Comparison of ENCODE assay signal across 14 cellular contexts in genomic region chr5:126648471-126648870, GRCh38. TPM values are rescaled to one million over a fixed set of nuclear protein-coding genes. Genes with fewer than 3 reads are reported as not detected.
DNase-seq lines count a peak whose midpoint lies in the region; ATAC-seq, FAIRE-seq and TF ChIP-seq lines count a peak whose summit lies in the region.
"Had no signal": no experiment of that assay in that cellular context is flagged by ENCODE, and none has a peak within 500 bp of the region (broad histone marks: within the 10 kb centered on the region; RNA-seq: fewer than 3 reads in every experiment).

No MANE protein-coding gene starts in this region.

- FAIRE-seq in A549 (lab: Jason Lieb, UNC) = no peak
- FAIRE-seq: GM12878 had no signal

- DNase-seq in A549 (ENCODE audit: low read depth in 1 of 2, low spot score in 1 of 2) (no peak), colonic mucosa (no peak), progenitor cell of endocrine pancreas (ENCODE audit: low spot score, unreplicated experiment) (no peak), smooth muscle cell (lab: John Stamatoyannopoulos, UW; ENCODE audit: unreplicated experiment) (no peak), NCI-H1417 (lab: John Stamatoyannopoulos, UW) (no peak), iPS-NIHi11 (ENCODE audit: low spot score) (no peak)
- no peak for DNase-seq in stimulated activated CD4-positive, alpha-beta T cell treated with anti-CD3 and anti-CD28 coated beads, Interleukin-4, amount 100 ng/mL, for 1 hour
- DNase-seq: AML-193; CD8-positive, alpha-beta memory T cell; H7 had no signal

- H3F3A ChIP-seq in smooth muscle cell (ENCODE audit: low read depth) = no peaks in the 10 kb centered on the region

- H3K36me3 ChIP-seq in colonic mucosa = no peaks in the 10 kb centered on the region
- H3K36me3 ChIP-seq in liver (ENCODE audit: control insufficient read depth in 4 of 4, insufficient read depth in 3 of 4, low read depth in 1 of 4, low read length in 3 of 4) = no peaks in the 10 kb centered on the region
- H3K36me3 ChIP-seq in smooth muscle cell (ENCODE audit: low read depth) = no peaks in the 10 kb centered on the region
- H3K36me3 ChIP-seq: BLaER1 had no signal

- H3K4me2 ChIP-seq in A549 (peak overlapping the region; percentile 70; the same call in 2 of the 3 replicates), smooth muscle cell (no peak overlapping the region)
- H3K4me2 ChIP-seq: BLaER1, GM23338 had no signal

- TF ChIP-seq EP300 in A549 (IDR thresholded peaks at IDR 0.05) = no peak

- CTCF ChIA-PET in A549 (lab: Yijun Ruan, JAX) = no interaction called here

- WGBS in A549 (ENCODE audit: missing lambda C conversion rate) = 91% methylated on average over 4 of the region's 4 CpGs
- 37% methylated on average over 4 of the region's 4 CpGs for WGBS in liver
- 87% methylated on average over 4 of the region's 4 CpGs for WGBS in smooth muscle cell (ENCODE audit: low lambda C conversion rate)

- TF ChIP-seq CTCF in A549 (IDR thresholded peaks at IDR 0.05) (no peak), colonic mucosa (IDR thresholded peaks at IDR 0.05) (no peak), liver (IDR thresholded peaks at IDR 0.05; ENCODE audit: low read depth, low read length, missing input control) (no peak), progenitor cell of endocrine pancreas (IDR thresholded peaks at IDR 0.05; ENCODE audit: unreplicated experiment) (no peak), smooth muscle cell (IDR thresholded peaks at IDR 0.05; ENCODE audit: borderline replicate concordance, insufficient read depth, poor library complexity, severe bottlenecking) (no peak)

- H3K9me3 ChIP-seq in A549 (0 out of 3 replicates have a peak, but pooled peaks cover 8% of the 10 kb centered on the region), colonic mucosa (no peaks in the 10 kb centered on the region), liver (ENCODE audit: control insufficient read depth in 4 of 4, low read length in 3 of 4) (peaks cover 0 to 3% (median 2%) of the 10 kb centered on the region in 4 donors), smooth muscle cell (replicated peaks; ENCODE audit: low read depth) (peaks cover 4% of the 10 kb centered on the region)

- peaks cover 12% of the 10 kb centered on the region for H3K9me3 Mint-ChIP-seq in progenitor cell of endocrine pancreas (ENCODE audit: low read depth)

- H3K9ac ChIP-seq in colonic mucosa (ENCODE audit: low read depth in 2 of 2, low read length in 2 of 2) (peak overlapping the region in 1 of 2 donors; percentile 51), liver (ENCODE audit: low read depth in 1 of 2, low read length in 2 of 2) (peak overlapping the region in 1 of 2 donors; percentile 49), smooth muscle cell (ENCODE audit: low read depth) (no peak overlapping the region)
- H3K9ac ChIP-seq: BLaER1 had no signal

- TF ChIP-seq POLR2A in A549 (IDR thresholded peaks at IDR 0.05; ENCODE audit: low read length) = no peak

- H3K27me3 ChIP-seq in colonic mucosa (no peaks in the 10 kb centered on the region), liver (ENCODE audit: control insufficient read depth in 4 of 4, insufficient read depth in 4 of 4, low read length in 3 of 4) (no peaks in the 10 kb centered on the region), smooth muscle cell (ENCODE audit: low read depth) (no peaks in the 10 kb centered on the region)
- H3K27me3 ChIP-seq: BLaER1 had no signal

- H3K4me1 Mint-ChIP-seq in progenitor cell of endocrine pancreas (ENCODE audit: low read depth) = peaks cover 27% of the 10 kb centered on the region
- H3K4me1 Mint-ChIP-seq: CD8-positive, alpha-beta memory T cell; GM23338 had no signal

- peaks cover 4% of the 10 kb centered on the region for H3K36me3 Mint-ChIP-seq in progenitor cell of endocrine pancreas (ENCODE audit: insufficient read depth)

- H3K4me3 ChIP-seq in A549 = no peak overlapping the region
- H3K4me3 ChIP-seq in colonic mucosa = no peak overlapping the region
- H3K4me3 ChIP-seq in liver (ENCODE audit: low read depth in 1 of 3, low read length in 3 of 3) = peak overlapping the region in 2 of 3 donors; percentile 27 to 54
- H3K4me3 ChIP-seq in smooth muscle cell = no peak overlapping the region
- H3K4me3 ChIP-seq: BLaER1, GM12878, GM23338 had no signal

- H2AFZ ChIP-seq in smooth muscle cell (ENCODE audit: low read depth) = no peak overlapping the region
- H2AFZ ChIP-seq: GM23338 had no signal

- no peak; a peak in 1 of 6 replicates for ATAC-seq in A549
- ATAC-seq: GM12878, GM23338 had no signal

- intact Hi-C loops in colonic mucosa (cut with DNase I) = no loop called here

- H3K27ac Mint-ChIP-seq in progenitor cell of endocrine pancreas = peak overlapping the region; percentile 3
- H3K27ac Mint-ChIP-seq: CD8-positive, alpha-beta memory T cell; GM23338 had no signal

- H3K4me3 Mint-ChIP-seq in progenitor cell of endocrine pancreas (ENCODE audit: low read depth) = no peak overlapping the region
- H3K4me3 Mint-ChIP-seq: CD8-positive, alpha-beta memory T cell; GM23338 had no signal

- TF ChIP-seq RAD21 in A549 (conservative IDR thresholded peaks at IDR 0.05 in 1 of 2, IDR thresholded peaks at IDR 0.05 in 1 of 2) = no peak
- no peak for TF ChIP-seq RAD21 in liver (IDR thresholded peaks at IDR 0.05)

- peaks cover 18% of the 10 kb centered on the region for H3K4me1 ChIP-seq in A549
- peaks cover 9% of the 10 kb centered on the region for H3K4me1 ChIP-seq in colonic mucosa
- H3K4me1 ChIP-seq in liver (ENCODE audit: control insufficient read depth in 4 of 4, insufficient read depth in 4 of 4, low read length in 3 of 4) = peaks cover 16 to 44% (median 29%) of the 10 kb centered on the region in 4 donors
- H3K4me1 ChIP-seq in smooth muscle cell (ENCODE audit: low read depth) = no peaks in the 10 kb centered on the region

- POLR2A ChIA-PET in A549 (lab: Yijun Ruan, JAX) = no interaction called here

- H3K79me2 ChIP-seq in smooth muscle cell (ENCODE audit: low read depth) = no peaks in the 10 kb centered on the region

- peak overlapping the region in 1 of 2 experiments; percentile 47; a peak in 3 of 6 replicates for H3K27ac ChIP-seq in A549
- peak overlapping the region; percentile 87 for H3K27ac ChIP-seq in colonic mucosa
- H3K27ac ChIP-seq in liver (ENCODE audit: low read depth in 1 of 2, low read length in 2 of 2) = peak overlapping the region; percentile 82 to 92
- H3K27ac ChIP-seq in smooth muscle cell (ENCODE audit: low read depth) = no peak overlapping the region
- H3K27ac ChIP-seq: BLaER1 had no signal

- H3K27me3 Mint-ChIP-seq in progenitor cell of endocrine pancreas = no peaks in the 10 kb centered on the region

- no peaks in the 10 kb centered on the region for H4K20me1 ChIP-seq in smooth muscle cell (ENCODE audit: low read depth)
- H4K20me1 ChIP-seq: BLaER1 had no signal

TF ChIP-seq in A549, 52 proteins besides CTCF, POLR2A, EP300 and RAD21 (continues in another document):
- TF ChIP-seq SREBF2 (IDR thresholded peaks at IDR 0.05) (no peak), BCL3 (IDR thresholded peaks at IDR 0.05) (no peak), CHD4 (IDR thresholded peaks at IDR 0.05; ENCODE audit: borderline replicate concordance) (no peak)

TF ChIP-seq in liver, 16 proteins besides CTCF, POLR2A, EP300 and RAD21:
- no peak for TF ChIP-seq TAF1 (conservative IDR thresholded peaks at IDR 0.05)
- TF ChIP-seq HNF4A (conservative IDR thresholded peaks at IDR 0.05) = peak in 1 of 2 donors; percentile 38

RNA-seq across cellular contexts. Expression of gene PHAX, which starts 47.7 kb away (rescaled TPM):
- polyA plus RNA-seq in A549 (2011; rRNA removed) (43.3 and 74.8 TPM in 2 replicates), A549 (2017; fragmentation: RNase III; extraction: RNeasy Plus Mini Kit Qiagen cat#74134 plus additional on column Dnase treatment) (90.2 to 95.5 TPM (median 90.2 TPM) in 3 replicates), liver (10 to 100 TPM; 10.3 to 32.6 TPM), smooth muscle cell (45.4 and 58.2 TPM in 2 replicates)
- 13.9 and 18.8 TPM in 2 replicates for polyA plus RNA-seq in A549 (2012; cell fraction: cytosol; rRNA removed)
- polyA plus RNA-seq in A549 (2012; cell fraction: nucleus; rRNA removed) = 5.4 and 6.3 TPM in 2 replicates
- polyA minus RNA-seq in A549 (2011; rRNA and poly(A)+ RNA removed) = 32.8 and 45.5 TPM in 2 replicates
- total RNA-seq in colonic mucosa (10 to 100 TPM; 36.4 to 36.6 TPM), liver (10 to 100 TPM; 19.8 to 30.3 TPM), progenitor cell of endocrine pancreas (45.8 and 58.2 TPM in 2 replicates), smooth muscle cell (34.4 and 61.3 TPM in 2 replicates)

RNA-seq across cellular contexts. Expression of gene ALDH7A1, which starts 53.5 kb away (rescaled TPM):
- polyA plus RNA-seq in A549 (2011; rRNA removed) = 78.3 and 99.2 TPM in 2 replicates
- polyA plus RNA-seq in A549 (2012; cell fraction: cytosol; rRNA removed) = 45.0 and 47.6 TPM in 2 replicates
- 22.3 and 40.7 TPM in 2 replicates for polyA plus RNA-seq in A549 (2012; cell fraction: nucleus; rRNA removed)
- 64.5 to 83.0 TPM (median 72.4 TPM) in 3 replicates for polyA plus RNA-seq in A549 (2017; fragmentation: RNase III; extraction: RNeasy Plus Mini Kit Qiagen cat#74134 plus additional on column Dnase treatment)
- polyA minus RNA-seq in A549 (2011; rRNA and poly(A)+ RNA removed) = 38.4 and 47.4 TPM in 2 replicates
- 10 to 100 TPM; 49.2 to 75.7 TPM for total RNA-seq in colonic mucosa
- total RNA-seq in liver = 10 to 100 TPM; 47.7 to 64.8 TPM
- polyA plus RNA-seq in liver = 10 to 100 TPM; 52.1 to 86.9 TPM
- total RNA-seq in progenitor cell of endocrine pancreas = 233 and 246 TPM in 2 replicates
- total RNA-seq in smooth muscle cell = 26.5 and 28.4 TPM in 2 replicates
- 55.3 and 56.8 TPM in 2 replicates for polyA plus RNA-seq in smooth muscle cell

Comparison
In these comparisons a context has a peak if more than half of its experiments do, and no peak if none do; other contexts are left out.
1. H3K4me3 ChIP-seq: peak in liver (2 of 3); none in A549 (single experiment), colonic mucosa (single experiment) and smooth muscle cell (single experiment).